In the genomic region with DNA sequence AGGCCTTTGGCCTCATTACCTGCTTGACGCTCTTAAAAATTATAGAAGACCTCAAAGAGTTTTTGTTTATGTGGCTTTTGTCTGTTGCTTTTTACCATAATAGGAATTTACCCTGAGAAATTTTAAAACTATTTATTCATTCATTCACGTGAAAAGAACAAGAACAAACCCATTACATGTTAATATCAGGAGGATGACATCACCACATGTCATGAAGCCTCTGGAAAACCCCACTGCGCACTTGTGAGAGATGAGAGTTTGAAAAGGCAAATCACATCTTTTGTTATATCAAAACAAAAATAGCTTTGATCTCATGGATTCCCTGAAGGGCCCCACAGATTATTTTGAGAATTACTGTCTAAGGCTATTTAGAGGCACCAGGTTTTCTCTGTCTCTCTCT, we compare ENCODE assay signal across 21 cellular contexts.
"Had no signal": no experiment of that assay in that cellular context is flagged by ENCODE, and none has a peak within 500 bp of the region (broad histone marks: within the 10 kb centered on the region; RNA-seq: fewer than 3 reads in every experiment).

No MANE protein-coding gene starts in this region.

- H3K4me1 Mint-ChIP-seq: naive thymus-derived CD8-positive, alpha-beta T cell had no signal

- H3K36me3 Mint-ChIP-seq: naive thymus-derived CD8-positive, alpha-beta T cell had no signal

- H3K4me3 Mint-ChIP-seq: endodermal cell; naive thymus-derived CD8-positive, alpha-beta T cell had no signal

- H3K27ac ChIP-seq: coronary artery, heart left ventricle, neutrophil, psoas muscle, spleen had no signal

- H3K9me3 Mint-ChIP-seq: endodermal cell had no signal

- ATAC-seq: esophagus mucosa; heart left ventricle; left lobe of liver; mucosa of descending colon; naive thymus-derived CD8-positive, alpha-beta T cell; psoas muscle had no signal

- H3K9me3 ChIP-seq: mucosa of descending colon, neutrophil had no signal

- H3K36me3 ChIP-seq: heart left ventricle, neutrophil, spleen had no signal

- H3K27ac Mint-ChIP-seq: endodermal cell; naive thymus-derived CD8-positive, alpha-beta T cell had no signal

- H3K4me1 ChIP-seq: heart left ventricle, psoas muscle, spleen had no signal

- FAIRE-seq: endothelial cell of umbilical vein, frontal cortex, islet of Langerhans had no signal

- H3K4me3 ChIP-seq: coronary artery, heart left ventricle, mucosa of descending colon, psoas muscle, spleen had no signal

- DNase-seq: effector CD4-positive, alpha-beta T cell; endodermal cell; heart left ventricle; hypothalamus; mammary epithelial cell; mucosa of descending colon; naive thymus-derived CD8-positive, alpha-beta T cell; psoas muscle; retina; spleen; stimulated activated CD4-positive, alpha-beta T cell treated with anti-CD3 and anti-CD28 coated beads, Interleukin-15, amount 100 ng/mL, for 24 hours; stimulated activated CD4-positive, alpha-beta T cell treated with anti-CD3 and anti-CD28 coated beads, Interleukin-2, amount 100 ng/mL, for 24 hours; stimulated activated naive CD4-positive, alpha-beta T cell treated with Interleukin-2 at 50 U/mL for 16 hours; trophoblast cell had no signal
